Comparison of ENCODE assay signal across 16 cellular contexts in genomic region chr3:119550090-119550910, GRCh38. TPM values are rescaled to one million over a fixed set of nuclear protein-coding genes. Genes with fewer than 3 reads are reported as not detected.
DNase-seq lines count a peak whose midpoint lies in the region; ATAC-seq lines count a peak whose summit lies in the region.
"Had no signal": no experiment of that assay in that cellular context is flagged by ENCODE, and none has a peak within 500 bp of the region (broad histone marks: within the 10 kb centered on the region; RNA-seq: fewer than 3 reads in every experiment).

No MANE protein-coding gene starts in this region.

- ATAC-seq in activated T-cell treated with anti-CD3 and anti-CD28 coated beads, Interleukin-2, amount 50 U/mL, for 72 hours (replicated peaks in 1 of 2): no peak
- ATAC-seq in GM19397 (IDR thresholded peaks at IDR 0.05; ENCODE audit: unreplicated experiment) (peak; percentile 40), HG02884 (IDR thresholded peaks at IDR 0.05; ENCODE audit: unreplicated experiment) (peak; percentile 45), memory B cell (ENCODE audit: low read depth) (no peak)
- ATAC-seq: CD8-positive, alpha-beta T cell; gastroesophageal sphincter; mucosa of descending colon had no signal

- H3K4me3 Mint-ChIP-seq in activated T-cell treated with anti-CD3 and anti-CD28 coated beads, Interleukin-2, amount 50 U/mL, for 72 hours: no peak overlapping the region
- no peak overlapping the region for H3K4me3 Mint-ChIP-seq in activated T-cell treated with anti-CD3 and anti-CD28 coated beads, Interleukin-2, amount 50 U/mL, for 24 hours
- H3K4me3 Mint-ChIP-seq in memory B cell: peak overlapping the region; percentile 69
- H3K4me3 Mint-ChIP-seq in activated T-helper 2 cell treated with anti-CD3 and anti-CD28 coated beads, Interferon-gamma antibody, Interleukin-2, Interleukin-4, amounts not matched to agents 10 μg/mL and 5 μg/mL and 100 μg/mL, durations not matched to agents 14 hours and 24 hours and 36 hours (ENCODE audit: low read depth): no peak overlapping the region
- H3K4me3 Mint-ChIP-seq: activated naive CD4-positive, alpha-beta T cell treated with anti-CD3 and anti-CD28 coated beads for 36 hours; CD8-positive, alpha-beta T cell had no signal

- H3K27ac Mint-ChIP-seq in activated T-cell treated with anti-CD3 and anti-CD28 coated beads, Interleukin-2, amount 50 U/mL, for 72 hours: peak overlapping the region; percentile 4
- H3K27ac Mint-ChIP-seq in activated T-cell treated with anti-CD3 and anti-CD28 coated beads, Interleukin-2, amount 50 U/mL, for 24 hours: no peak overlapping the region
- H3K27ac Mint-ChIP-seq in memory B cell: peak overlapping the region; percentile 92
- H3K27ac Mint-ChIP-seq in activated T-helper 2 cell treated with anti-CD3 and anti-CD28 coated beads, Interferon-gamma antibody, Interleukin-2, Interleukin-4, amounts not matched to agents 10 μg/mL and 5 μg/mL and 100 μg/mL, durations not matched to agents 14 hours and 24 hours and 36 hours: no peak overlapping the region
- H3K27ac Mint-ChIP-seq: activated naive CD4-positive, alpha-beta T cell treated with anti-CD3 and anti-CD28 coated beads for 36 hours; CD8-positive, alpha-beta T cell had no signal

- H3K4me1 Mint-ChIP-seq in activated T-cell treated with anti-CD3 and anti-CD28 coated beads, Interleukin-2, amount 50 U/mL, for 72 hours (ENCODE audit: low read depth): no peaks in the 10 kb centered on the region
- H3K4me1 Mint-ChIP-seq in activated T-cell treated with anti-CD3 and anti-CD28 coated beads, Interleukin-2, amount 50 U/mL, for 24 hours (ENCODE audit: low read depth): no peaks in the 10 kb centered on the region
- peaks cover 65% of the 10 kb centered on the region for H3K4me1 Mint-ChIP-seq in memory B cell
- peaks cover 1% of the 10 kb centered on the region for H3K4me1 Mint-ChIP-seq in activated T-helper 2 cell treated with anti-CD3 and anti-CD28 coated beads, Interferon-gamma antibody, Interleukin-2, Interleukin-4, amounts not matched to agents 10 μg/mL and 5 μg/mL and 100 μg/mL, durations not matched to agents 14 hours and 24 hours and 36 hours (ENCODE audit: low read depth)

- H3K27me3 Mint-ChIP-seq in activated T-cell treated with anti-CD3 and anti-CD28 coated beads, Interleukin-2, amount 50 U/mL, for 72 hours (ENCODE audit: low read depth): no peaks in the 10 kb centered on the region
- H3K27me3 Mint-ChIP-seq in activated T-cell treated with anti-CD3 and anti-CD28 coated beads, Interleukin-2, amount 50 U/mL, for 24 hours: no peaks in the 10 kb centered on the region
- H3K27me3 Mint-ChIP-seq in memory B cell: no peaks in the 10 kb centered on the region
- H3K27me3 Mint-ChIP-seq in activated T-helper 2 cell treated with anti-CD3 and anti-CD28 coated beads, Interferon-gamma antibody, Interleukin-2, Interleukin-4, amounts not matched to agents 10 μg/mL and 5 μg/mL and 100 μg/mL, durations not matched to agents 14 hours and 24 hours and 36 hours (ENCODE audit: low read depth): no peaks in the 10 kb centered on the region

- DNase-seq in activated T-cell treated with anti-CD3 and anti-CD28 coated beads, Interleukin-2, amount 50 U/mL, for 72 hours: no peak
- no peak for DNase-seq in activated T-cell treated with anti-CD3 and anti-CD28 coated beads, Interleukin-2, amount 50 U/mL, for 24 hours
- DNase-seq in memory B cell (ENCODE audit: low spot score in 2 of 2): no peak
- no peak for DNase-seq in KG1 (lab: John Stamatoyannopoulos, UW)
- DNase-seq in activated T-helper 2 cell treated with anti-CD3 and anti-CD28 coated beads, Interferon-gamma antibody, Interleukin-2, Interleukin-4, amounts not matched to agents 10 μg/mL and 5 μg/mL and 100 μg/mL, durations not matched to agents 14 hours and 24 hours and 36 hours (ENCODE audit: low spot score): no peak
- DNase-seq in MV-4-11 (lab: John Stamatoyannopoulos, UW): no peak
- DNase-seq: activated naive CD4-positive, alpha-beta T cell treated with anti-CD3 and anti-CD28 coated beads for 36 hours; CD8-positive, alpha-beta T cell; mucosa of descending colon; NCI-H2029; stimulated activated CD4-positive, alpha-beta T cell treated with anti-CD3 and anti-CD28 coated beads, Interleukin-12 subunit alpha, Interleukin-12 subunit beta, amount 100 ng/mL, for 4 hours had no signal

- no peaks in the 10 kb centered on the region for H3K9me3 Mint-ChIP-seq in activated T-cell treated with anti-CD3 and anti-CD28 coated beads, Interleukin-2, amount 50 U/mL, for 72 hours
- H3K9me3 Mint-ChIP-seq in activated T-cell treated with anti-CD3 and anti-CD28 coated beads, Interleukin-2, amount 50 U/mL, for 24 hours: no peaks in the 10 kb centered on the region
- no peaks in the 10 kb centered on the region for H3K9me3 Mint-ChIP-seq in memory B cell
- no peaks in the 10 kb centered on the region for H3K9me3 Mint-ChIP-seq in activated T-helper 2 cell treated with anti-CD3 and anti-CD28 coated beads, Interferon-gamma antibody, Interleukin-2, Interleukin-4, amounts not matched to agents 10 μg/mL and 5 μg/mL and 100 μg/mL, durations not matched to agents 14 hours and 24 hours and 36 hours
- H3K9me3 Mint-ChIP-seq: activated naive CD4-positive, alpha-beta T cell treated with anti-CD3 and anti-CD28 coated beads for 36 hours; CD8-positive, alpha-beta T cell had no signal

- intact Hi-C loops in activated T-helper 2 cell treated with anti-CD3 and anti-CD28 coated beads, Interferon-gamma antibody, Interleukin-2, Interleukin-4, amounts not matched to agents 10 μg/mL and 5 μg/mL and 100 μg/mL, durations not matched to agents 14 hours and 24 hours and 36 hours (cut with micrococcal nuclease): loop anchor here (10.0 kb wide), 1 partner anchor 255 kb away; the partner anchor contains the start of gene ARHGAP31

- H3K36me3 Mint-ChIP-seq in activated T-cell treated with anti-CD3 and anti-CD28 coated beads, Interleukin-2, amount 50 U/mL, for 72 hours (ENCODE audit: insufficient read depth in 2 of 2): no peaks in the 10 kb centered on the region
- H3K36me3 Mint-ChIP-seq in activated T-cell treated with anti-CD3 and anti-CD28 coated beads, Interleukin-2, amount 50 U/mL, for 24 hours (ENCODE audit: low read depth): no peaks in the 10 kb centered on the region
- peaks cover 2% of the 10 kb centered on the region for H3K36me3 Mint-ChIP-seq in memory B cell
- no peaks in the 10 kb centered on the region for H3K36me3 Mint-ChIP-seq in activated T-helper 2 cell treated with anti-CD3 and anti-CD28 coated beads, Interferon-gamma antibody, Interleukin-2, Interleukin-4, amounts not matched to agents 10 μg/mL and 5 μg/mL and 100 μg/mL, durations not matched to agents 14 hours and 24 hours and 36 hours (ENCODE audit: low read depth)
- H3K36me3 Mint-ChIP-seq: CD8-positive, alpha-beta T cell had no signal

RNA-seq across cellular contexts. Expression of gene CD80, which starts 9.1 kb away (rescaled TPM):
- 10 to 100 TPM in 1 of 2 donors, 1 to 10 TPM in 1; 8.3 to 11.9 TPM for total RNA-seq in activated T-cell treated with anti-CD3 and anti-CD28 coated beads, Interleukin-2, amount 50 U/mL, for 72 hours
- total RNA-seq in activated T-helper 2 cell treated with anti-CD3 and anti-CD28 coated beads, Interferon-gamma antibody, Interleukin-2, Interleukin-4, amounts not matched to agents 10 μg/mL and 5 μg/mL and 100 μg/mL, durations not matched to agents 14 hours and 24 hours and 36 hours: 6.8 TPM in 2 replicates
- total RNA-seq: A172, SJSA1 had no signal

RNA-seq across cellular contexts. Expression of gene ADPRH, which starts 29.0 kb away (rescaled TPM):
- 10 to 100 TPM in 1 of 2 donors, 1 to 10 TPM in 1; 6.3 to 13.8 TPM for total RNA-seq in activated T-cell treated with anti-CD3 and anti-CD28 coated beads, Interleukin-2, amount 50 U/mL, for 72 hours
- 5.5 and 6.3 TPM in 2 replicates for total RNA-seq in activated T-helper 2 cell treated with anti-CD3 and anti-CD28 coated beads, Interferon-gamma antibody, Interleukin-2, Interleukin-4, amounts not matched to agents 10 μg/mL and 5 μg/mL and 100 μg/mL, durations not matched to agents 14 hours and 24 hours and 36 hours

RNA-seq across cellular contexts. Expression of gene PLA1A, which starts 47.4 kb away (rescaled TPM):
- 1 to 10 TPM in 1 of 2 donors, under 1 TPM in 1; 0.79 to 1.2 TPM for total RNA-seq in activated T-cell treated with anti-CD3 and anti-CD28 coated beads, Interleukin-2, amount 50 U/mL, for 72 hours
- total RNA-seq in activated T-helper 2 cell treated with anti-CD3 and anti-CD28 coated beads, Interferon-gamma antibody, Interleukin-2, Interleukin-4, amounts not matched to agents 10 μg/mL and 5 μg/mL and 100 μg/mL, durations not matched to agents 14 hours and 24 hours and 36 hours: not detected in 2 replicates
- total RNA-seq: A172; CD8-positive, alpha-beta T cell had no signal

RNA-seq across cellular contexts. Expression of gene TIMMDC1, which starts 52.0 kb away (rescaled TPM):
- total RNA-seq in activated T-cell treated with anti-CD3 and anti-CD28 coated beads, Interleukin-2, amount 50 U/mL, for 72 hours: 10 to 100 TPM; 89.6 to 89.9 TPM
- total RNA-seq in activated T-helper 2 cell treated with anti-CD3 and anti-CD28 coated beads, Interferon-gamma antibody, Interleukin-2, Interleukin-4, amounts not matched to agents 10 μg/mL and 5 μg/mL and 100 μg/mL, durations not matched to agents 14 hours and 24 hours and 36 hours: 93.6 and 101 TPM in 2 replicates

Comparison
In these comparisons a context has a peak if more than half of its experiments do, and no peak if none do; other contexts are left out.
1. H3K27ac Mint-ChIP-seq: peak in activated T-cell treated with anti-CD3 and anti-CD28 coated beads, Interleukin-2, amount 50 U/mL, for 72 hours (single experiment) and memory B cell (single experiment); none in activated T-cell treated with anti-CD3 and anti-CD28 coated beads, Interleukin-2, amount 50 U/mL, for 24 hours (single experiment) and activated T-helper 2 cell treated with anti-CD3 and anti-CD28 coated beads, Interferon-gamma antibody, Interleukin-2, Interleukin-4, amounts not matched to agents 10 μg/mL and 5 μg/mL and 100 μg/mL, durations not matched to agents 14 hours and 24 hours and 36 hours (single experiment).
2. ATAC-seq: peak in GM19397 (single experiment) and HG02884 (single experiment); none in activated T-cell treated with anti-CD3 and anti-CD28 coated beads, Interleukin-2, amount 50 U/mL, for 72 hours (0 of 2) and memory B cell (single experiment).